Comparison of ENCODE assay signal across 20 cellular contexts in genomic region chr6:144630857-144631256, GRCh38.
DNase-seq lines count a peak whose midpoint lies in the region; ATAC-seq, FAIRE-seq and TF ChIP-seq lines count a peak whose summit lies in the region.
"Had no signal": no experiment of that assay in that cellular context is flagged by ENCODE, and none has a peak within 500 bp of the region (broad histone marks: within the 10 kb centered on the region; RNA-seq: fewer than 3 reads in every experiment).

No MANE protein-coding gene starts in this region.

- FAIRE-seq in GM12891 (lab: Jason Lieb, UNC): peak; percentile 5
- FAIRE-seq: GM12892 had no signal

- intact Hi-C loops in activated B cell treated with CpG ODN at 0.5 μM for 24 hours (cut with micrococcal nuclease): no loop called here
- intact Hi-C loops in spleen (cut with DNase I; ENCODE audit: low total_unique reads): no loop called here

- H3K4me3 ChIP-seq in spleen: no peak overlapping the region
- no peak overlapping the region for H3K4me3 ChIP-seq in SJCRH30

- H3K36me3 Mint-ChIP-seq in activated B cell treated with CpG ODN at 0.5 μM for 24 hours (ENCODE audit: low read depth): peaks cover 31% of the 10 kb centered on the region
- no peaks in the 10 kb centered on the region for H3K36me3 Mint-ChIP-seq in stimulated activated effector memory CD8-positive, alpha-beta T cell treated with anti-CD3 and anti-CD28 coated beads, Interleukin-12 subunit alpha, Interleukin-12 subunit beta, amount 100 ng/mL, for 72 hours

- H3K9me3 Mint-ChIP-seq in activated B cell treated with CpG ODN at 0.5 μM for 24 hours: no peaks in the 10 kb centered on the region
- H3K9me3 Mint-ChIP-seq in stimulated activated effector memory CD8-positive, alpha-beta T cell treated with anti-CD3 and anti-CD28 coated beads, Interleukin-12 subunit alpha, Interleukin-12 subunit beta, amount 100 ng/mL, for 72 hours: no peaks in the 10 kb centered on the region
- H3K9me3 Mint-ChIP-seq: IgD-negative memory B cell had no signal

- H3K27me3 Mint-ChIP-seq in activated B cell treated with CpG ODN at 0.5 μM for 24 hours: no peaks in the 10 kb centered on the region
- H3K27me3 Mint-ChIP-seq: B cell, IgD-negative memory B cell had no signal

- 91 to 100% (median 94%) methylated on average over 1 of the region's 1 CpG for WGBS in spleen, 5 donors

- H3K9me3 ChIP-seq in spleen (peaks cover 0 to 4% (median 0%) of the 10 kb centered on the region in 8 donors), SJCRH30 (replicated peaks) (no peaks in the 10 kb centered on the region)

- H3K27me3 ChIP-seq in spleen (replicated peaks in 1 of 7) (no peaks in the 10 kb centered on the region), SJCRH30 (no peaks in the 10 kb centered on the region)

- CTCF ChIA-PET in activated B cell treated with CpG ODN at 0.5 μM for 24 hours (lab: Charles Lee): interaction anchor here (1.5 kb wide), 1 partner anchor 25 kb away, joined by 3 read pairs; no protein-coding TSS in a partner anchor

- H3K36me3 ChIP-seq in spleen (peaks cover 0 to 13% (median 0%) of the 10 kb centered on the region in 6 donors), SJCRH30 (no peaks in the 10 kb centered on the region)

- H3K4me1 ChIP-seq in spleen (peaks cover 0 to 24% (median 2%) of the 10 kb centered on the region in 6 donors), SJCRH30 (no peaks in the 10 kb centered on the region)

- no peak for TF ChIP-seq CTCF in activated B cell treated with CpG ODN at 0.5 μM for 24 hours (IDR thresholded peaks at IDR 0.05)
- TF ChIP-seq CTCF in spleen (IDR thresholded peaks at IDR 0.05 in 8 of 11, conservative IDR thresholded peaks at IDR 0.05 in 3 of 11): no peak

- H3K27ac Mint-ChIP-seq in activated B cell treated with CpG ODN at 0.5 μM for 24 hours: peak overlapping the region; percentile 50
- H3K27ac Mint-ChIP-seq in stimulated activated effector memory CD8-positive, alpha-beta T cell treated with anti-CD3 and anti-CD28 coated beads, Interleukin-12 subunit alpha, Interleukin-12 subunit beta, amount 100 ng/mL, for 72 hours: peak overlapping the region; percentile 4

- no peak overlapping the region for H3K4me3 Mint-ChIP-seq in activated B cell treated with CpG ODN at 0.5 μM for 24 hours
- no peak overlapping the region for H3K4me3 Mint-ChIP-seq in stimulated activated effector memory CD8-positive, alpha-beta T cell treated with anti-CD3 and anti-CD28 coated beads, Interleukin-12 subunit alpha, Interleukin-12 subunit beta, amount 100 ng/mL, for 72 hours
- H3K4me3 Mint-ChIP-seq: B cell, IgD-negative memory B cell had no signal

- POLR2A ChIA-PET in activated B cell treated with CpG ODN at 0.5 μM for 24 hours (lab: Charles Lee): no interaction called here

- H3K27ac ChIP-seq in spleen (peak overlapping the region in 2 of 8 donors; percentile 50 to 58), SJCRH30 (no peak overlapping the region)

- no peak for ATAC-seq in activated B cell treated with CpG ODN at 0.5 μM for 24 hours (ENCODE audit: low read depth)
- ATAC-seq in stimulated activated effector memory CD8-positive, alpha-beta T cell treated with anti-CD3 and anti-CD28 coated beads, Interleukin-12 subunit alpha, Interleukin-12 subunit beta, amount 100 ng/mL, for 72 hours: no peak
- no peak for ATAC-seq in GM21515 (IDR thresholded peaks at IDR 0.05; ENCODE audit: unreplicated experiment)
- ATAC-seq: Panc1, SK-N-SH treated with all-trans-retinoic acid at 6 μM for 48 hours had no signal

- TF ChIP-seq POLR2A in GM12891 (IDR thresholded peaks at IDR 0.05; ENCODE audit: low read depth, low read length) (no peak), spleen (IDR thresholded peaks at IDR 0.05) (no peak)

- peaks cover 13% of the 10 kb centered on the region for H3K4me1 Mint-ChIP-seq in activated B cell treated with CpG ODN at 0.5 μM for 24 hours
- H3K4me1 Mint-ChIP-seq in stimulated activated effector memory CD8-positive, alpha-beta T cell treated with anti-CD3 and anti-CD28 coated beads, Interleukin-12 subunit alpha, Interleukin-12 subunit beta, amount 100 ng/mL, for 72 hours: peaks cover 29% of the 10 kb centered on the region

- DNase-seq in GM12891 (ENCODE audit: insufficient read length, low spot score) (no peak), MV-4-11 (lab: John Stamatoyannopoulos, UW) (peak; percentile 83), activated B cell treated with CpG ODN at 0.5 μM for 24 hours (no peak), spleen (no peak), SJCRH30 (no peak)
- no peak for DNase-seq in stimulated activated effector memory CD8-positive, alpha-beta T cell treated with anti-CD3 and anti-CD28 coated beads, Interleukin-12 subunit alpha, Interleukin-12 subunit beta, amount 100 ng/mL, for 72 hours (ENCODE audit: low spot score in 2 of 2)
- DNase-seq: GDM1; H7; Kasumi-1; MM.1S; NCI-H1417 treated with DMSO at 0.1 percent for 48 hours; NCI-H1930; NK-92 treated with Interleukin-12 subunit alpha and Interleukin-12 subunit beta, amount 100 ng/mL, for 24 hours; T-helper 1 cell had no signal

TF ChIP-seq in GM12891, 5 proteins besides CTCF, POLR2A, EP300 and RAD21:
- TF ChIP-seq POLR2AphosphoS5 (IDR thresholded peaks at IDR 0.05; ENCODE audit: low read depth, low read length) (no peak), POU2F2 (IDR thresholded peaks at IDR 0.05; ENCODE audit: low read depth, low read length) (no peak), TAF1 (IDR thresholded peaks at IDR 0.05; ENCODE audit: low read depth, low read length) (no peak), SPI1 (IDR thresholded peaks at IDR 0.05; ENCODE audit: low read depth, low read length) (no peak), PAX5 (IDR thresholded peaks at IDR 0.05; ENCODE audit: insufficient read depth, low read length, severe bottlenecking) (no peak)
